ENCODE assay signal across 17 cellular contexts in the genomic region with DNA sequence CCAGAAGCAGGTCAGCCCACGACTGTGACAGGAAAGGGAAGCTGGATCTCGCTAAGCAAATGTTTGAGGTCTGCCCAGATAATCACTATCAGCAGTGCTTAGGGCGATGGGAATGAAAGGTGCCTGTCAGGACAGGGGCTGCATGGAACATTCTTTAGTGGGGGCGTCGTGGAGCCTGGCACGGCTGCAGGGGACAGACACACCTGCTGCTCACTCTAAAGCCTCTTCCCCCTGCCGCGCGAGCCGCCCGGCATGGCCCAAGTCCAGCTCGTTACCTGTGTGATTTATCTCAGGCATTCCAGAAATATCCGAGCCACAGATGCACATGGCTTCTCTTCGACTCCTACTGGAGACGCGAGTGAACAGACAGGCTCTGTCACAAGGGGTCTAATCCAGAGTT.
"Had no signal": no experiment of that assay in that cellular context is flagged by ENCODE, and none has a peak within 500 bp of the region (broad histone marks: within the 10 kb centered on the region; RNA-seq: fewer than 3 reads in every experiment).

No MANE protein-coding gene starts in this region.

- H3K27ac ChIP-seq: esophagus muscularis mucosa, neural progenitor cell, thoracic aorta had no signal

- H3K36me3 ChIP-seq: esophagus muscularis mucosa, neural progenitor cell, thoracic aorta had no signal

- H3K4me1 ChIP-seq: esophagus muscularis mucosa, neural progenitor cell had no signal

- H3K4me3 ChIP-seq: esophagus muscularis mucosa, neural progenitor cell, thoracic aorta had no signal

- DNase-seq: activated CD4-positive, alpha-beta T cell treated with anti-CD3 and anti-CD28 coated beads for 1 hour; activated CD4-positive, alpha-beta T cell treated with anti-CD3 and anti-CD28 coated beads, Interleukin-2, amount 50 U/mL, for 1 hour; activated CD8-positive, alpha-beta T cell treated with anti-CD3 and anti-CD28 coated beads, Interleukin-2, amount 10 ng/mL, durations not matched to agents 7 days and 5 days; activated gamma-delta T cell treated with Interleukin-2 at 50 U/mL for 16 hours; aorta; central memory CD4-positive, alpha-beta T cell; effector memory CD4-positive, alpha-beta T cell; glutamatergic neuron; hippocampal formation; mesenchymal stem cell; naive thymus-derived CD4-positive, alpha-beta T cell; stimulated activated CD4-positive, alpha-beta T cell treated with anti-CD3 and anti-CD28 coated beads, Interleukin-4, amount 100 ng/mL, for 1 hour; stimulated activated naive CD4-positive, alpha-beta T cell; T-helper 1 cell had no signal

- H3K9me3 ChIP-seq: thoracic aorta had no signal

- ATAC-seq: activated CD8-positive, alpha-beta T cell treated with anti-CD3 and anti-CD28 coated beads, Interleukin-2, amount 10 ng/mL, durations not matched to agents 7 days and 5 days; naive thymus-derived CD4-positive, alpha-beta T cell had no signal

- H3K27me3 ChIP-seq: neural progenitor cell had no signal
